10 cellular contexts compared by ENCODE assay signal in genomic region chr12:52947738-52948423, GRCh38. TPM values are rescaled to one million over a fixed set of nuclear protein-coding genes. Genes with fewer than 3 reads are reported as not detected.
A peak's percentile ranks its signal among the peaks of the same experiment; 100 is the strongest.
DNase-seq lines count a peak whose midpoint lies in the region; ATAC-seq, FAIRE-seq and TF ChIP-seq lines count a peak whose summit lies in the region.
"Had no signal": no experiment of that assay in that cellular context is flagged by ENCODE, and none has a peak within 500 bp of the region (broad histone marks: within the 10 kb centered on the region; RNA-seq: fewer than 3 reads in every experiment).

No MANE protein-coding gene starts in this region.

- no peak for FAIRE-seq in HepG2 (lab: Jason Lieb, UNC)
- FAIRE-seq: colon had no signal

- H3K79me2 ChIP-seq in HepG2 (ENCODE audit: insufficient read depth, low read length), result peaks cover 31% of the 10 kb centered on the region

- peaks cover 9% of the 10 kb centered on the region for H3K4me1 Mint-ChIP-seq in activated naive CD4-positive, alpha-beta T cell treated with anti-CD3 and anti-CD28 coated beads, Interleukin-2, amount 50 U/mL, for 24 hours
- H3K4me1 Mint-ChIP-seq in activated T-helper 2 cell treated with anti-CD3 and anti-CD28 coated beads, Interferon-gamma antibody, Interleukin-2, Interleukin-4, amounts not matched to agents 10 μg/mL and 5 μg/mL and 100 μg/mL, durations not matched to agents 14 hours and 24 hours and 36 hours (ENCODE audit: low read depth), result no peaks in the 10 kb centered on the region

- peaks cover 28% of the 10 kb centered on the region for H4K20me1 ChIP-seq in HepG2 (ENCODE audit: insufficient read depth, low read length)

- POLR2A ChIA-PET in HepG2 (lab: Yijun Ruan, JAX), result interaction anchor here (1.3 to 9.8 kb wide), 11 partner anchors 8 to 103 kb away, joined by 3 to 437 read pairs (median 17); partner anchors contain the start of genes EIF4B and KRT8

- H3K27me3 ChIP-seq in HepG2 (ENCODE audit: control insufficient read depth in 1 of 2, insufficient read depth in 2 of 2, low read length in 2 of 2), result peaks cover 0 to 2% of the 10 kb centered on the region in 2 experiments; a peak in 1 of 5 replicates
- no peaks in the 10 kb centered on the region for H3K27me3 ChIP-seq in upper lobe of right lung

- TF ChIP-seq EP300 in HepG2 (IDR thresholded peaks at IDR 0.05; ENCODE audit: low read depth in 2 of 2, low read length in 2 of 2) (no peak), HepG2 (CRISPR knock-in tag; IDR thresholded peaks at IDR 0.05; ENCODE audit: borderline replicate concordance) (no peak)

- no peaks in the 10 kb centered on the region for H3K9me3 Mint-ChIP-seq in activated naive CD4-positive, alpha-beta T cell treated with anti-CD3 and anti-CD28 coated beads, Interleukin-2, amount 50 U/mL, for 24 hours
- H3K9me3 Mint-ChIP-seq in activated T-helper 2 cell treated with anti-CD3 and anti-CD28 coated beads, Interferon-gamma antibody, Interleukin-2, Interleukin-4, amounts not matched to agents 10 μg/mL and 5 μg/mL and 100 μg/mL, durations not matched to agents 14 hours and 24 hours and 36 hours, result no peaks in the 10 kb centered on the region

- in situ Hi-C loops in HepG2 (cut with HindIII; ENCODE audit: extremely low pct_ligation_motif_present, low pct_unique_long_range_greater_than_20kb), result no loop called here

- H2AFZ ChIP-seq in HepG2 (ENCODE audit: low read length), result no peak overlapping the region

- peaks cover 86% of the 10 kb centered on the region for H3K4me1 ChIP-seq in HepG2 (ENCODE audit: insufficient read depth, low read length)
- H3K4me1 ChIP-seq in upper lobe of right lung, result peaks cover 7% of the 10 kb centered on the region

- no peak overlapping the region for H3K27ac Mint-ChIP-seq in activated naive CD4-positive, alpha-beta T cell treated with anti-CD3 and anti-CD28 coated beads, Interleukin-2, amount 50 U/mL, for 24 hours
- no peak overlapping the region for H3K27ac Mint-ChIP-seq in activated T-helper 2 cell treated with anti-CD3 and anti-CD28 coated beads, Interferon-gamma antibody, Interleukin-2, Interleukin-4, amounts not matched to agents 10 μg/mL and 5 μg/mL and 100 μg/mL, durations not matched to agents 14 hours and 24 hours and 36 hours

- DNase-seq in activated naive CD4-positive, alpha-beta T cell (lab: John Stamatoyannopoulos, UW), result no peak
- no peak for DNase-seq in activated T-helper 2 cell treated with anti-CD3 and anti-CD28 coated beads, Interferon-gamma antibody, Interleukin-2, Interleukin-4, amounts not matched to agents 10 μg/mL and 5 μg/mL and 100 μg/mL, durations not matched to agents 14 hours and 24 hours and 36 hours (ENCODE audit: low spot score)
- DNase-seq in HepG2 (ENCODE audit: low spot score) (no peak), upper lobe of right lung (no peak), glomerular visceral epithelial cell (ENCODE audit: extremely low spot score) (no peak)
- DNase-seq in activated CD4-positive, alpha-beta T cell treated with anti-CD3 and anti-CD28 coated beads for 4 hours, result no peak
- DNase-seq: activated CD4-positive, alpha-beta T cell treated with anti-CD3 and anti-CD28 coated beads, Interleukin-2, amount 50 U/mL, for 48 hours had no signal

- no peaks in the 10 kb centered on the region for H3K36me3 Mint-ChIP-seq in activated naive CD4-positive, alpha-beta T cell treated with anti-CD3 and anti-CD28 coated beads, Interleukin-2, amount 50 U/mL, for 24 hours
- H3K36me3 Mint-ChIP-seq in activated T-helper 2 cell treated with anti-CD3 and anti-CD28 coated beads, Interferon-gamma antibody, Interleukin-2, Interleukin-4, amounts not matched to agents 10 μg/mL and 5 μg/mL and 100 μg/mL, durations not matched to agents 14 hours and 24 hours and 36 hours (ENCODE audit: low read depth), result no peaks in the 10 kb centered on the region

- TF ChIP-seq CTCF in HepG2 (CRISPR knock-in tag; IDR thresholded peaks at IDR 0.05) (no peak), upper lobe of right lung (IDR thresholded peaks at IDR 0.05) (no peak)

- CTCF ChIA-PET in HepG2 (lab: Yijun Ruan, JAX; ENCODE audit: low intra/inter-chr PET ratio, low total read pairs), result no interaction called here

- peak overlapping the region; percentile 87 for H3K4me3 Mint-ChIP-seq in activated naive CD4-positive, alpha-beta T cell treated with anti-CD3 and anti-CD28 coated beads, Interleukin-2, amount 50 U/mL, for 24 hours
- peak overlapping the region; percentile 55 for H3K4me3 Mint-ChIP-seq in activated T-helper 2 cell treated with anti-CD3 and anti-CD28 coated beads, Interferon-gamma antibody, Interleukin-2, Interleukin-4, amounts not matched to agents 10 μg/mL and 5 μg/mL and 100 μg/mL, durations not matched to agents 14 hours and 24 hours and 36 hours (ENCODE audit: low read depth)

- H3K27ac ChIP-seq in HepG2 (ENCODE audit: extremely low read length, insufficient read depth, low read length), result peak overlapping the region; percentile 100
- peak overlapping the region; percentile 88 for H3K27ac ChIP-seq in upper lobe of right lung

- peak overlapping the region; percentile 99 for H3K4me2 ChIP-seq in HepG2 (ENCODE audit: low read depth, low read length)

- H3K4me3 ChIP-seq in HepG2 (replicated peaks in 1 of 3; ENCODE audit: insufficient read depth in 1 of 3, low read depth in 2 of 3, low read length in 3 of 3), result peak overlapping the region in 1 of 3 experiments; percentile 99; a peak in 3 of 6 replicates
- peak overlapping the region; percentile 62 for H3K4me3 ChIP-seq in upper lobe of right lung

- peaks cover 10 to 29% of the 10 kb centered on the region in 2 experiments for H3K36me3 ChIP-seq in HepG2 (replicated peaks in 1 of 2; ENCODE audit: control insufficient read depth in 1 of 2, insufficient read depth in 2 of 2, low read length in 2 of 2)
- peaks cover 14% of the 10 kb centered on the region for H3K36me3 ChIP-seq in upper lobe of right lung

- no TSS peak for BruUV-seq in HepG2 (replicated peaks; lab: Mats Ljungman, UMichigan)

- TF ChIP-seq POLR2A in HepG2 (IDR thresholded peaks at IDR 0.05; ENCODE audit: insufficient read depth in 1 of 2, low read depth in 2 of 2, low read length in 2 of 2), result no peak

- 57% methylated on average over 11 of the region's 12 CpGs for WGBS in HepG2 (ENCODE audit: low lambda C conversion rate)

- H3K9ac ChIP-seq in HepG2 (ENCODE audit: insufficient read depth, low read depth, low read length), result peak overlapping the region; percentile 100

- H3K9me3 ChIP-seq in HepG2 (ENCODE audit: low read length) (no peaks in the 10 kb centered on the region), upper lobe of right lung (no peaks in the 10 kb centered on the region)

- intact Hi-C loops in activated T-helper 2 cell treated with anti-CD3 and anti-CD28 coated beads, Interferon-gamma antibody, Interleukin-2, Interleukin-4, amounts not matched to agents 10 μg/mL and 5 μg/mL and 100 μg/mL, durations not matched to agents 14 hours and 24 hours and 36 hours (cut with micrococcal nuclease), result no loop called here
- intact Hi-C loops in HepG2 (cut with micrococcal nuclease; ENCODE audit: unreplicated experiment), result loop anchor here (2.0 kb wide), 1 partner anchor 43 kb away; the partner anchor contains the start of gene KRT8
- intact Hi-C loops in upper lobe of right lung (cut with DNase I), result no loop called here

- TF ChIP-seq RAD21 in HepG2 (CRISPR knock-in tag; IDR thresholded peaks at IDR 0.05), result no peak

- H3K27me3 Mint-ChIP-seq in activated naive CD4-positive, alpha-beta T cell treated with anti-CD3 and anti-CD28 coated beads, Interleukin-2, amount 50 U/mL, for 24 hours, result peaks cover 5% of the 10 kb centered on the region
- H3K27me3 Mint-ChIP-seq in activated T-helper 2 cell treated with anti-CD3 and anti-CD28 coated beads, Interferon-gamma antibody, Interleukin-2, Interleukin-4, amounts not matched to agents 10 μg/mL and 5 μg/mL and 100 μg/mL, durations not matched to agents 14 hours and 24 hours and 36 hours (ENCODE audit: low read depth), result peaks cover 36% of the 10 kb centered on the region

- ATAC-seq in HepG2 (no peak), upper lobe of right lung (no peak), GM18517 (IDR thresholded peaks at IDR 0.05; ENCODE audit: unreplicated experiment) (no peak)

RNA-seq across cellular contexts. Expression of gene KRT18, which starts 1.0 kb away (rescaled TPM):
- 1.3 and 1.9 TPM in 2 replicates for total RNA-seq in activated T-helper 2 cell treated with anti-CD3 and anti-CD28 coated beads, Interferon-gamma antibody, Interleukin-2, Interleukin-4, amounts not matched to agents 10 μg/mL and 5 μg/mL and 100 μg/mL, durations not matched to agents 14 hours and 24 hours and 36 hours
- total RNA-seq in HepG2 (2016; rRNA removed; fragmentation: Illumina TruSeq; extraction: Trizol), result 618 and 762 TPM in 2 replicates
- 344 and 369 TPM in 2 replicates for total RNA-seq in HepG2 (2016; cell fraction: cytosol; rRNA removed; fragmentation: Illumina TruSeq; extraction: Trizol; ENCODE audit: low read depth)
- 631 and 704 TPM in 2 replicates for total RNA-seq in HepG2 (2016; cell fraction: insoluble cytoplasmic fraction; rRNA removed; fragmentation: Illumina TruSeq; extraction: Trizol)
- total RNA-seq in HepG2 (2016; cell fraction: membrane; rRNA removed; fragmentation: Illumina TruSeq; extraction: Trizol), result 289 and 321 TPM in 2 replicates
- 291 and 298 TPM in 2 replicates for total RNA-seq in HepG2 (2016; cell fraction: nucleus; rRNA removed; fragmentation: Illumina TruSeq; extraction: Trizol)
- 433 and 436 TPM in 2 replicates for polyA plus RNA-seq in HepG2 (2011; rRNA removed)
- 543 and 742 TPM in 2 replicates for polyA plus RNA-seq in HepG2 (2011; cell fraction: cytosol; rRNA removed)
- 328 and 341 TPM in 2 replicates for polyA plus RNA-seq in HepG2 (2011; cell fraction: nucleus; rRNA removed)
- 356 and 426 TPM in 2 replicates for polyA plus RNA-seq in HepG2 (2012)
- 354 and 399 TPM in 2 replicates for polyA plus RNA-seq in HepG2 (2016; cell fraction: cytosol; fragmentation: Illumina TruSeq; extraction: Trizol; ENCODE audit: low read depth)
- polyA plus RNA-seq in HepG2 (2016; cell fraction: insoluble cytoplasmic fraction; fragmentation: Illumina TruSeq; extraction: Trizol; ENCODE audit: low read depth), result 703 and 776 TPM in 2 replicates
- polyA plus RNA-seq in HepG2 (2016; cell fraction: membrane; fragmentation: Illumina TruSeq; extraction: Trizol; ENCODE audit: low read depth), result 250 and 261 TPM in 2 replicates
- 432 and 466 TPM in 2 replicates for polyA plus RNA-seq in HepG2 (2016; cell fraction: nucleus; fragmentation: Illumina TruSeq; extraction: Trizol; ENCODE audit: insufficient read depth, low read depth)
- 346 and 697 TPM in 2 replicates for polyA minus RNA-seq in HepG2 (2011; rRNA and poly(A)+ RNA removed; ENCODE audit: low replicate concordance)
- polyA minus RNA-seq in HepG2 (2011; cell fraction: cytosol; rRNA and poly(A)+ RNA removed), result 294 and 350 TPM in 2 replicates
- 138 and 164 TPM in 2 replicates for polyA minus RNA-seq in HepG2 (2011; cell fraction: nucleus; rRNA and poly(A)+ RNA removed)
- total RNA-seq in upper lobe of right lung, result 255 TPM

RNA-seq across cellular contexts. Expression of gene KRT8, which starts 43.0 kb away (rescaled TPM):
- 0.18 and 0.25 TPM in 2 replicates for total RNA-seq in activated T-helper 2 cell treated with anti-CD3 and anti-CD28 coated beads, Interferon-gamma antibody, Interleukin-2, Interleukin-4, amounts not matched to agents 10 μg/mL and 5 μg/mL and 100 μg/mL, durations not matched to agents 14 hours and 24 hours and 36 hours
- total RNA-seq in HepG2 (2016; rRNA removed; fragmentation: Illumina TruSeq; extraction: Trizol) (718 and 837 TPM in 2 replicates), upper lobe of right lung (223 TPM)
- total RNA-seq in HepG2 (2016; cell fraction: cytosol; rRNA removed; fragmentation: Illumina TruSeq; extraction: Trizol; ENCODE audit: low read depth), result 191 and 201 TPM in 2 replicates
- total RNA-seq in HepG2 (2016; cell fraction: insoluble cytoplasmic fraction; rRNA removed; fragmentation: Illumina TruSeq; extraction: Trizol), result 754 and 767 TPM in 2 replicates
- 220 and 222 TPM in 2 replicates for total RNA-seq in HepG2 (2016; cell fraction: membrane; rRNA removed; fragmentation: Illumina TruSeq; extraction: Trizol)
- 354 and 362 TPM in 2 replicates for total RNA-seq in HepG2 (2016; cell fraction: nucleus; rRNA removed; fragmentation: Illumina TruSeq; extraction: Trizol)
- 491 and 498 TPM in 2 replicates for polyA plus RNA-seq in HepG2 (2011; rRNA removed)
- 564 and 714 TPM in 2 replicates for polyA plus RNA-seq in HepG2 (2011; cell fraction: cytosol; rRNA removed)
- polyA plus RNA-seq in HepG2 (2011; cell fraction: nucleus; rRNA removed), result 285 and 288 TPM in 2 replicates
- 358 and 436 TPM in 2 replicates for polyA plus RNA-seq in HepG2 (2012)
- polyA plus RNA-seq in HepG2 (2016; cell fraction: cytosol; fragmentation: Illumina TruSeq; extraction: Trizol; ENCODE audit: low read depth), result 216 and 219 TPM in 2 replicates
- polyA plus RNA-seq in HepG2 (2016; cell fraction: insoluble cytoplasmic fraction; fragmentation: Illumina TruSeq; extraction: Trizol; ENCODE audit: low read depth), result 863 and 1,042 TPM in 2 replicates
- polyA plus RNA-seq in HepG2 (2016; cell fraction: membrane; fragmentation: Illumina TruSeq; extraction: Trizol; ENCODE audit: low read depth), result 217 and 232 TPM in 2 replicates
- 558 and 582 TPM in 2 replicates for polyA plus RNA-seq in HepG2 (2016; cell fraction: nucleus; fragmentation: Illumina TruSeq; extraction: Trizol; ENCODE audit: insufficient read depth, low read depth)
- 716 and 1,092 TPM in 2 replicates for polyA minus RNA-seq in HepG2 (2011; rRNA and poly(A)+ RNA removed; ENCODE audit: low replicate concordance)
- 354 and 438 TPM in 2 replicates for polyA minus RNA-seq in HepG2 (2011; cell fraction: cytosol; rRNA and poly(A)+ RNA removed)
- 198 and 204 TPM in 2 replicates for polyA minus RNA-seq in HepG2 (2011; cell fraction: nucleus; rRNA and poly(A)+ RNA removed)

RNA-seq across cellular contexts. Expression of gene EIF4B, which starts 58.4 kb away (rescaled TPM):
- total RNA-seq in activated T-helper 2 cell treated with anti-CD3 and anti-CD28 coated beads, Interferon-gamma antibody, Interleukin-2, Interleukin-4, amounts not matched to agents 10 μg/mL and 5 μg/mL and 100 μg/mL, durations not matched to agents 14 hours and 24 hours and 36 hours, result 474 and 503 TPM in 2 replicates
- 548 and 779 TPM in 2 replicates for total RNA-seq in HepG2 (2016; rRNA removed; fragmentation: Illumina TruSeq; extraction: Trizol)
- 127 and 150 TPM in 2 replicates for total RNA-seq in HepG2 (2016; cell fraction: cytosol; rRNA removed; fragmentation: Illumina TruSeq; extraction: Trizol; ENCODE audit: low read depth)
- total RNA-seq in HepG2 (2016; cell fraction: insoluble cytoplasmic fraction; rRNA removed; fragmentation: Illumina TruSeq; extraction: Trizol), result 568 and 746 TPM in 2 replicates
- total RNA-seq in HepG2 (2016; cell fraction: membrane; rRNA removed; fragmentation: Illumina TruSeq; extraction: Trizol), result 454 and 551 TPM in 2 replicates
- 263 and 291 TPM in 2 replicates for total RNA-seq in HepG2 (2016; cell fraction: nucleus; rRNA removed; fragmentation: Illumina TruSeq; extraction: Trizol)
- polyA plus RNA-seq in HepG2 (2011; rRNA removed), result 327 and 416 TPM in 2 replicates
- 501 and 516 TPM in 2 replicates for polyA plus RNA-seq in HepG2 (2011; cell fraction: cytosol; rRNA removed)
- 203 and 222 TPM in 2 replicates for polyA plus RNA-seq in HepG2 (2011; cell fraction: nucleus; rRNA removed)
- 450 and 479 TPM in 2 replicates for polyA plus RNA-seq in HepG2 (2012)
- 74.7 and 91.4 TPM in 2 replicates for polyA plus RNA-seq in HepG2 (2016; cell fraction: cytosol; fragmentation: Illumina TruSeq; extraction: Trizol; ENCODE audit: low read depth)
- polyA plus RNA-seq in HepG2 (2016; cell fraction: insoluble cytoplasmic fraction; fragmentation: Illumina TruSeq; extraction: Trizol; ENCODE audit: low read depth), result 445 and 458 TPM in 2 replicates
- polyA plus RNA-seq in HepG2 (2016; cell fraction: membrane; fragmentation: Illumina TruSeq; extraction: Trizol; ENCODE audit: low read depth), result 254 and 316 TPM in 2 replicates
- polyA plus RNA-seq in HepG2 (2016; cell fraction: nucleus; fragmentation: Illumina TruSeq; extraction: Trizol; ENCODE audit: insufficient read depth, low read depth), result 258 and 266 TPM in 2 replicates
- polyA minus RNA-seq in HepG2 (2011; rRNA and poly(A)+ RNA removed; ENCODE audit: low replicate concordance), result 738 and 1,247 TPM in 2 replicates
- 496 and 595 TPM in 2 replicates for polyA minus RNA-seq in HepG2 (2011; cell fraction: cytosol; rRNA and poly(A)+ RNA removed)
- 250 and 365 TPM in 2 replicates for polyA minus RNA-seq in HepG2 (2011; cell fraction: nucleus; rRNA and poly(A)+ RNA removed)
- total RNA-seq in upper lobe of right lung, result 436 TPM

Comparison
In these comparisons a context has a peak if more than half of its experiments do, and no peak if none do; other contexts are left out.
1. RNA of gene KRT18, which starts 1.0 kb away (total RNA-seq): 289 to 762 TPM in HepG2 and 255 TPM in upper lobe of right lung (single experiment); 1.3 to 1.9 TPM in activated T-helper 2 cell treated with anti-CD3 and anti-CD28 coated beads, Interferon-gamma antibody, Interleukin-2, Interleukin-4, amounts not matched to agents 10 μg/mL and 5 μg/mL and 100 μg/mL, durations not matched to agents 14 hours and 24 hours and 36 hours; every median in the first group is over 10 times any median in the second.
2. RNA of gene KRT8, which starts 43.0 kb away (total RNA-seq): 191 to 837 TPM in HepG2 and 223 TPM in upper lobe of right lung (single experiment); 0.18 to 0.25 TPM in activated T-helper 2 cell treated with anti-CD3 and anti-CD28 coated beads, Interferon-gamma antibody, Interleukin-2, Interleukin-4, amounts not matched to agents 10 μg/mL and 5 μg/mL and 100 μg/mL, durations not matched to agents 14 hours and 24 hours and 36 hours; every median in the first group is over 100 times any median in the second.